In the genomic region with DNA sequence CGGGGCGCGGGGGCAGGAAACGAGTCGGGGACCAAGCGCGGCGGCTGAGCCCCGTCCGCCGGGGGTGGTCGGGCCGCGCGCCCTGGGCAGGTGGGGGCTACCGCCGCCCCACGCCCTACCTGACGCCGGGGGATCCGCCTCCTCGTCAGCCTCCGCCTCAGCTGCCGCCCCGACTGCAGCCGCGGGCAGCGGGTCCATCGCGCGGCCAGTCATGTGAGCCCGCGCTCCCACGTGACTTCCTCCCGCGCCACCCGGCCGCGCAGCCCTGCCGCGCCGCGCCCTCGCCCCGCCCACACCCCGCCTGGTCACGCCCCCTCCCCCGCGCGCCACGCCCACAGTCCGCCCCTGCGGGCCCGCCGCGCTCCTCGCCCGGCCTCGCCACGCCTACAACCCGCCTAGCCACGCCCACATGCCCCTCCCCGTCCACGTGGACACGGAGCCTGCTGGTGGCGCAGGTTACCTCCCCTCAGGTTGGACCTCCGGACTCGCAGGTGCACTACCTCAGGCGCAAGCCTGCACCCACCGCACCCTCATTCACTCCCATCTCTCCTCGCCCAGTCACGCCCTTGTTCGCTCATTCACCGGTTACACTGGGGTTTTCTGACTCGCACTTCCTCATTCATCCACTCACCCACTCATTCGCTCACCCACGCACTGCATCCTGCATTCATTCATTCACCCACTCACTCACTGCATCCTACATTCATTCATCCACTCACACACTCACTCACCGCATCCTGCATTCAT, we compare ENCODE assay signal across 1 cellular context.
TF ChIP-seq lines count a peak whose summit lies in the region.

A gene with protein sequence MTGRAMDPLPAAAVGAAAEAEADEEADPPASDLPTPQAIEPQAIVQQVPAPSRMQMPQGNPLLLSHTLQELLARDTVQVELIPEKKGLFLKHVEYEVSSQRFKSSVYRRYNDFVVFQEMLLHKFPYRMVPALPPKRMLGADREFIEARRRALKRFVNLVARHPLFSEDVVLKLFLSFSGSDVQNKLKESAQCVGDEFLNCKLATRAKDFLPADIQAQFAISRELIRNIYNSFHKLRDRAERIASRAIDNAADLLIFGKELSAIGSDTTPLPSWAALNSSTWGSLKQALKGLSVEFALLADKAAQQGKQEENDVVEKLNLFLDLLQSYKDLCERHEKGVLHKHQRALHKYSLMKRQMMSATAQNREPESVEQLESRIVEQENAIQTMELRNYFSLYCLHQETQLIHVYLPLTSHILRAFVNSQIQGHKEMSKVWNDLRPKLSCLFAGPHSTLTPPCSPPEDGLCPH (minus strand): TSS at position 233 of the 747 bp plus-strand sequence. CDS start 20 bp downstream, at position 213.

TF ChIP-seq in HepG2, 621 proteins besides CTCF, POLR2A, EP300 and RAD21 (continued from another document and continues in another):
- TF ChIP-seq, protein P1, sequence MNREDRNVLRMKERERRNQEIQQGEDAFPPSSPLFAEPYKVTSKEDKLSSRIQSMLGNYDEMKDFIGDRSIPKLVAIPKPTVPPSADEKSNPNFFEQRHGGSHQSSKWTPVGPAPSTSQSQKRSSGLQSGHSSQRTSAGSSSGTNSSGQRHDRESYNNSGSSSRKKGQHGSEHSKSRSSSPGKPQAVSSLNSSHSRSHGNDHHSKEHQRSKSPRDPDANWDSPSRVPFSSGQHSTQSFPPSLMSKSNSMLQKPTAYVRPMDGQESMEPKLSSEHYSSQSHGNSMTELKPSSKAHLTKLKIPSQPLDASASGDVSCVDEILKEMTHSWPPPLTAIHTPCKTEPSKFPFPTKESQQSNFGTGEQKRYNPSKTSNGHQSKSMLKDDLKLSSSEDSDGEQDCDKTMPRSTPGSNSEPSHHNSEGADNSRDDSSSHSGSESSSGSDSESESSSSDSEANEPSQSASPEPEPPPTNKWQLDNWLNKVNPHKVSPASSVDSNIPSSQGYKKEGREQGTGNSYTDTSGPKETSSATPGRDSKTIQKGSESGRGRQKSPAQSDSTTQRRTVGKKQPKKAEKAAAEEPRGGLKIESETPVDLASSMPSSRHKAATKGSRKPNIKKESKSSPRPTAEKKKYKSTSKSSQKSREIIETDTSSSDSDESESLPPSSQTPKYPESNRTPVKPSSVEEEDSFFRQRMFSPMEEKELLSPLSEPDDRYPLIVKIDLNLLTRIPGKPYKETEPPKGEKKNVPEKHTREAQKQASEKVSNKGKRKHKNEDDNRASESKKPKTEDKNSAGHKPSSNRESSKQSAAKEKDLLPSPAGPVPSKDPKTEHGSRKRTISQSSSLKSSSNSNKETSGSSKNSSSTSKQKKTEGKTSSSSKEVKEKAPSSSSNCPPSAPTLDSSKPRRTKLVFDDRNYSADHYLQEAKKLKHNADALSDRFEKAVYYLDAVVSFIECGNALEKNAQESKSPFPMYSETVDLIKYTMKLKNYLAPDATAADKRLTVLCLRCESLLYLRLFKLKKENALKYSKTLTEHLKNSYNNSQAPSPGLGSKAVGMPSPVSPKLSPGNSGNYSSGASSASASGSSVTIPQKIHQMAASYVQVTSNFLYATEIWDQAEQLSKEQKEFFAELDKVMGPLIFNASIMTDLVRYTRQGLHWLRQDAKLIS (CRISPR knock-in tag; IDR thresholded peaks at IDR 0.05): no peak
- TF ChIP-seq, protein P2, sequence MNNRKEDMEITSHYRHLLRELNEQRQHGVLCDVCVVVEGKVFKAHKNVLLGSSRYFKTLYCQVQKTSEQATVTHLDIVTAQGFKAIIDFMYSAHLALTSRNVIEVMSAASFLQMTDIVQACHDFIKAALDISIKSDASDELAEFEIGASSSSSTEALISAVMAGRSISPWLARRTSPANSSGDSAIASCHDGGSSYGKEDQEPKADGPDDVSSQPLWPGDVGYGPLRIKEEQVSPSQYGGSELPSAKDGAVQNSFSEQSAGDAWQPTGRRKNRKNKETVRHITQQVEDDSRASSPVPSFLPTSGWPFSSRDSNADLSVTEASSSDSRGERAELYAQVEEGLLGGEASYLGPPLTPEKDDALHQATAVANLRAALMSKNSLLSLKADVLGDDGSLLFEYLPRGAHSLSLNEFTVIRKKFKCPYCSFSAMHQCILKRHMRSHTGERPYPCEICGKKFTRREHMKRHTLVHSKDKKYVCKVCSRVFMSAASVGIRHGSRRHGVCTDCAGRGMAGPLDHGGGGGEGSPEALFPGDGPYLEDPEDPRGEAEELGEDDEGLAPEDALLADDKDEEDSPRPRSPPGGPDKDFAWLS (CRISPR knock-in tag; IDR thresholded peaks at IDR 0.05; ENCODE audit: borderline replicate concordance): no peak
- TF ChIP-seq ZMYM2 (CRISPR knock-in tag; IDR thresholded peaks at IDR 0.05) (no peak), MTA3 (CRISPR knock-in tag; IDR thresholded peaks at IDR 0.05) (no peak), NRL (CRISPR knock-in tag; IDR thresholded peaks at IDR 0.05; ENCODE audit: borderline replicate concordance) (no peak), TP53 (CRISPR knock-in tag; conservative IDR thresholded peaks at IDR 0.05) (no peak), KDM5B (CRISPR knock-in tag; IDR thresholded peaks at IDR 0.05; ENCODE audit: borderline replicate concordance) (no peak), ZNF737 (CRISPR knock-in tag; IDR thresholded peaks at IDR 0.05; ENCODE audit: borderline replicate concordance) (no peak), ZNF572 (CRISPR knock-in tag; IDR thresholded peaks at IDR 0.05) (no peak), ZNF260 (CRISPR knock-in tag; IDR thresholded peaks at IDR 0.05; ENCODE audit: borderline replicate concordance, low read depth) (no peak), ZNF441 (CRISPR knock-in tag; IDR thresholded peaks at IDR 0.05; ENCODE audit: borderline replicate concordance) (no peak), TBP (CRISPR knock-in tag; IDR thresholded peaks at IDR 0.05) (no peak), ZNF501 (CRISPR knock-in tag; IDR thresholded peaks at IDR 0.05) (no peak), ZNF34 (CRISPR knock-in tag; IDR thresholded peaks at IDR 0.05; ENCODE audit: borderline replicate concordance) (no peak), ZNF224 (CRISPR knock-in tag; IDR thresholded peaks at IDR 0.05) (no peak), ZNF17 (CRISPR knock-in tag; IDR thresholded peaks at IDR 0.05) (no peak), BHLHE40 (IDR thresholded peaks at IDR 0.05; ENCODE audit: low read length) (peak; percentile 73), KLF15 (CRISPR knock-in tag; IDR thresholded peaks at IDR 0.05; ENCODE audit: borderline replicate concordance) (no peak), ZNF629 (CRISPR knock-in tag; conservative IDR thresholded peaks at IDR 0.05) (0 out of 2 replicates have a peak, but pooled peaks have one; percentile 15), ZNF460 (CRISPR knock-in tag; IDR thresholded peaks at IDR 0.05; ENCODE audit: borderline replicate concordance) (no peak), ZNF451 (CRISPR knock-in tag; IDR thresholded peaks at IDR 0.05) (no peak), ELF4 (CRISPR knock-in tag; IDR thresholded peaks at IDR 0.05; ENCODE audit: borderline replicate concordance) (no peak), PCBP1 (IDR thresholded peaks at IDR 0.05; ENCODE audit: borderline replicate concordance, low read depth, low read length) (no peak), JDP2 (CRISPR knock-in tag; IDR thresholded peaks at IDR 0.05; ENCODE audit: borderline replicate concordance) (no peak; the same call in 1 of the 2 replicates)
- TF ChIP-seq, protein P3, sequence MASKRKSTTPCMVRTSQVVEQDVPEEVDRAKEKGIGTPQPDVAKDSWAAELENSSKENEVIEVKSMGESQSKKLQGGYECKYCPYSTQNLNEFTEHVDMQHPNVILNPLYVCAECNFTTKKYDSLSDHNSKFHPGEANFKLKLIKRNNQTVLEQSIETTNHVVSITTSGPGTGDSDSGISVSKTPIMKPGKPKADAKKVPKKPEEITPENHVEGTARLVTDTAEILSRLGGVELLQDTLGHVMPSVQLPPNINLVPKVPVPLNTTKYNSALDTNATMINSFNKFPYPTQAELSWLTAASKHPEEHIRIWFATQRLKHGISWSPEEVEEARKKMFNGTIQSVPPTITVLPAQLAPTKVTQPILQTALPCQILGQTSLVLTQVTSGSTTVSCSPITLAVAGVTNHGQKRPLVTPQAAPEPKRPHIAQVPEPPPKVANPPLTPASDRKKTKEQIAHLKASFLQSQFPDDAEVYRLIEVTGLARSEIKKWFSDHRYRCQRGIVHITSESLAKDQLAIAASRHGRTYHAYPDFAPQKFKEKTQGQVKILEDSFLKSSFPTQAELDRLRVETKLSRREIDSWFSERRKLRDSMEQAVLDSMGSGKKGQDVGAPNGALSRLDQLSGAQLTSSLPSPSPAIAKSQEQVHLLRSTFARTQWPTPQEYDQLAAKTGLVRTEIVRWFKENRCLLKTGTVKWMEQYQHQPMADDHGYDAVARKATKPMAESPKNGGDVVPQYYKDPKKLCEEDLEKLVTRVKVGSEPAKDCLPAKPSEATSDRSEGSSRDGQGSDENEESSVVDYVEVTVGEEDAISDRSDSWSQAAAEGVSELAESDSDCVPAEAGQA (IDR thresholded peaks at IDR 0.05; ENCODE audit: low read depth): no peak
- TF ChIP-seq, protein P3 (CRISPR knock-in tag; IDR thresholded peaks at IDR 0.05; ENCODE audit: borderline replicate concordance): no peak
- TF ChIP-seq, protein P4, sequence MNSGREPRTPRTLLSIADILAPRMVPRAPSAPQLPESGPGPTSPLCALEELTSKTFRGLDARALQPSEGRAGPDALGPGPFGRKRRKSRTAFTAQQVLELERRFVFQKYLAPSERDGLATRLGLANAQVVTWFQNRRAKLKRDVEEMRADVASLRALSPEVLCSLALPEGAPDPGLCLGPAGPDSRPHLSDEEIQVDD (CRISPR knock-in tag; IDR thresholded peaks at IDR 0.05; ENCODE audit: borderline replicate concordance): peak; percentile 72; the same call in 1 of the 2 replicates
- TF ChIP-seq, protein P5, sequence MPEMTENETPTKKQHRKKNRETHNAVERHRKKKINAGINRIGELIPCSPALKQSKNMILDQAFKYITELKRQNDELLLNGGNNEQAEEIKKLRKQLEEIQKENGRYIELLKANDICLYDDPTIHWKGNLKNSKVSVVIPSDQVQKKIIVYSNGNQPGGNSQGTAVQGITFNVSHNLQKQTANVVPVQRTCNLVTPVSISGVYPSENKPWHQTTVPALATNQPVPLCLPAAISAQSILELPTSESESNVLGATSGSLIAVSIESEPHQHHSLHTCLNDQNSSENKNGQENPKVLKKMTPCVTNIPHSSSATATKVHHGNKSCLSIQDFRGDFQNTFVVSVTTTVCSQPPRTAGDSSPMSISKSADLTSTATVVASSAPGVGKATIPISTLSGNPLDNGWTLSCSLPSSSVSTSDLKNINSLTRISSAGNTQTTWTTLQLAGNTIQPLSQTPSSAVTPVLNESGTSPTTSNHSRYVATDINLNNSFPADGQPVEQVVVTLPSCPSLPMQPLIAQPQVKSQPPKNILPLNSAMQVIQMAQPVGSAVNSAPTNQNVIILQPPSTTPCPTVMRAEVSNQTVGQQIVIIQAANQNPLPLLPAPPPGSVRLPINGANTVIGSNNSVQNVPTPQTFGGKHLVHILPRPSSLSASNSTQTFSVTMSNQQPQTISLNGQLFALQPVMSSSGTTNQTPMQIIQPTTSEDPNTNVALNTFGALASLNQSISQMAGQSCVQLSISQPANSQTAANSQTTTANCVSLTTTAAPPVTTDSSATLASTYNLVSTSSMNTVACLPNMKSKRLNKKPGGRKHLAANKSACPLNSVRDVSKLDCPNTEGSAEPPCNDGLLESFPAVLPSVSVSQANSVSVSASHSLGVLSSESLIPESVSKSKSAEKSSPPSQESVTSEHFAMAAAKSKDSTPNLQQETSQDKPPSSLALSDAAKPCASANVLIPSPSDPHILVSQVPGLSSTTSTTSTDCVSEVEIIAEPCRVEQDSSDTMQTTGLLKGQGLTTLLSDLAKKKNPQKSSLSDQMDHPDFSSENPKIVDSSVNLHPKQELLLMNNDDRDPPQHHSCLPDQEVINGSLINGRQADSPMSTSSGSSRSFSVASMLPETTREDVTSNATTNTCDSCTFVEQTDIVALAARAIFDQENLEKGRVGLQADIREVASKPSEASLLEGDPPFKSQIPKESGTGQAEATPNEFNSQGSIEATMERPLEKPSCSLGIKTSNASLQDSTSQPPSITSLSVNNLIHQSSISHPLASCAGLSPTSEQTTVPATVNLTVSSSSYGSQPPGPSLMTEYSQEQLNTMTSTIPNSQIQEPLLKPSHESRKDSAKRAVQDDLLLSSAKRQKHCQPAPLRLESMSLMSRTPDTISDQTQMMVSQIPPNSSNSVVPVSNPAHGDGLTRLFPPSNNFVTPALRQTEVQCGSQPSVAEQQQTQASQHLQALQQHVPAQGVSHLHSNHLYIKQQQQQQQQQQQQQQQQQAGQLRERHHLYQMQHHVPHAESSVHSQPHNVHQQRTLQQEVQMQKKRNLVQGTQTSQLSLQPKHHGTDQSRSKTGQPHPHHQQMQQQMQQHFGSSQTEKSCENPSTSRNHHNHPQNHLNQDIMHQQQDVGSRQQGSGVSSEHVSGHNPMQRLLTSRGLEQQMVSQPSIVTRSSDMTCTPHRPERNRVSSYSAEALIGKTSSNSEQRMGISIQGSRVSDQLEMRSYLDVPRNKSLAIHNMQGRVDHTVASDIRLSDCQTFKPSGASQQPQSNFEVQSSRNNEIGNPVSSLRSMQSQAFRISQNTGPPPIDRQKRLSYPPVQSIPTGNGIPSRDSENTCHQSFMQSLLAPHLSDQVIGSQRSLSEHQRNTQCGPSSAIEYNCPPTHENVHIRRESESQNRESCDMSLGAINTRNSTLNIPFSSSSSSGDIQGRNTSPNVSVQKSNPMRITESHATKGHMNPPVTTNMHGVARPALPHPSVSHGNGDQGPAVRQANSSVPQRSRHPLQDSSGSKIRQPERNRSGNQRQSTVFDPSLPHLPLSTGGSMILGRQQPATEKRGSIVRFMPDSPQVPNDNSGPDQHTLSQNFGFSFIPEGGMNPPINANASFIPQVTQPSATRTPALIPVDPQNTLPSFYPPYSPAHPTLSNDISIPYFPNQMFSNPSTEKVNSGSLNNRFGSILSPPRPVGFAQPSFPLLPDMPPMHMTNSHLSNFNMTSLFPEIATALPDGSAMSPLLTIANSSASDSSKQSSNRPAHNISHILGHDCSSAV (CRISPR knock-in tag; IDR thresholded peaks at IDR 0.05; ENCODE audit: borderline replicate concordance): no peak
